In the genomic region with DNA sequence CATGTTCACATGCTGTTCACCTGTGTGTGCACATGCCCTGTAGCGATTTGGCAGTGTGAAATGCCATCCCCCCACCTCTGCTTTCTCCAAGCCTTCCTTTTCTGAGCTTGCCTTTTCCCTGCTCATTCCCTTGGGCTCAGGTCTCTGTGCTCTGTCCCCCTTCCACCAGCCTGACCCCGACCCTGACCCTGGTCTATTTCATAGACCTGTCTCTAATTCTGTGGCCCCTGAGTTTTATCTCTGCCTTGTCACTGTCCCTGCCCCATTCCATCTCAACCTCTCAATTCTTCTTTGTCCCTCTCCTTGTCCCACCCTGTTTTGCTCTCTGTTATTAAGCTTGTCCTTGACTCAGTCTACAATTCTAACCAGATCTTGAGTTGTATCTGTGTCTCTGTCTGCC, we compare ENCODE assay signal across 1 cellular context.
TF ChIP-seq lines count a peak whose summit lies in the region.

No MANE protein-coding gene starts in this region.

TF ChIP-seq in IMR-90, 13 proteins besides CTCF, POLR2A, EP300 and RAD21 (continued from another document):
- TF ChIP-seq, protein P1, sequence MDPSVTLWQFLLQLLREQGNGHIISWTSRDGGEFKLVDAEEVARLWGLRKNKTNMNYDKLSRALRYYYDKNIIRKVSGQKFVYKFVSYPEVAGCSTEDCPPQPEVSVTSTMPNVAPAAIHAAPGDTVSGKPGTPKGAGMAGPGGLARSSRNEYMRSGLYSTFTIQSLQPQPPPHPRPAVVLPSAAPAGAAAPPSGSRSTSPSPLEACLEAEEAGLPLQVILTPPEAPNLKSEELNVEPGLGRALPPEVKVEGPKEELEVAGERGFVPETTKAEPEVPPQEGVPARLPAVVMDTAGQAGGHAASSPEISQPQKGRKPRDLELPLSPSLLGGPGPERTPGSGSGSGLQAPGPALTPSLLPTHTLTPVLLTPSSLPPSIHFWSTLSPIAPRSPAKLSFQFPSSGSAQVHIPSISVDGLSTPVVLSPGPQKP (IDR thresholded peaks at IDR 0.05; ENCODE audit: borderline replicate concordance, low read depth, low read length), result no peak
- TF ChIP-seq RFX5 (IDR thresholded peaks at IDR 0.05; ENCODE audit: low read depth, low read length) (no peak), MXI1 (IDR thresholded peaks at IDR 0.05; ENCODE audit: borderline replicate concordance, low read depth, low read length) (no peak), CHD1 (IDR thresholded peaks at IDR 0.05; ENCODE audit: low read depth, low read length) (no peak), BHLHE40 (IDR thresholded peaks at IDR 0.05; ENCODE audit: low read depth, low read length) (no peak), NFE2L2 (IDR thresholded peaks at IDR 0.05; ENCODE audit: low read depth, low read length) (no peak), CEBPB (IDR thresholded peaks at IDR 0.05; ENCODE audit: low read depth, low read length) (no peak)
- TF ChIP-seq, protein P2, sequence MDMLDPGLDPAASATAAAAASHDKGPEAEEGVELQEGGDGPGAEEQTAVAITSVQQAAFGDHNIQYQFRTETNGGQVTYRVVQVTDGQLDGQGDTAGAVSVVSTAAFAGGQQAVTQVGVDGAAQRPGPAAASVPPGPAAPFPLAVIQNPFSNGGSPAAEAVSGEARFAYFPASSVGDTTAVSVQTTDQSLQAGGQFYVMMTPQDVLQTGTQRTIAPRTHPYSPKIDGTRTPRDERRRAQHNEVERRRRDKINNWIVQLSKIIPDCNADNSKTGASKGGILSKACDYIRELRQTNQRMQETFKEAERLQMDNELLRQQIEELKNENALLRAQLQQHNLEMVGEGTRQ (IDR thresholded peaks at IDR 0.05; ENCODE audit: low read depth, low read length), result no peak
